1 cellular context compared by ENCODE assay signal in genomic region chr9:116493183-116493582, GRCh38.
TF ChIP-seq lines count a peak whose summit lies in the region.

No MANE protein-coding gene starts in this region.

TF ChIP-seq in IMR-90, 13 proteins besides CTCF, POLR2A, EP300 and RAD21:
- TF ChIP-seq RFX5 (IDR thresholded peaks at IDR 0.05; ENCODE audit: low read depth, low read length) (no peak), BHLHE40 (IDR thresholded peaks at IDR 0.05; ENCODE audit: low read depth, low read length) (no peak), CHD1 (IDR thresholded peaks at IDR 0.05; ENCODE audit: low read depth, low read length) (no peak), SMC3 (IDR thresholded peaks at IDR 0.05; ENCODE audit: low read depth, low read length) (no peak), MXI1 (IDR thresholded peaks at IDR 0.05; ENCODE audit: borderline replicate concordance, low read depth, low read length) (no peak), MAFK (IDR thresholded peaks at IDR 0.05; ENCODE audit: low read depth, low read length) (no peak), RCOR1 (IDR thresholded peaks at IDR 0.05; ENCODE audit: insufficient replicate concordance, low read length) (no peak), NFE2L2 (IDR thresholded peaks at IDR 0.05; ENCODE audit: low read depth, low read length) (no peak)
